Comparison of ENCODE assay signal across 19 cellular contexts in the genomic region with DNA sequence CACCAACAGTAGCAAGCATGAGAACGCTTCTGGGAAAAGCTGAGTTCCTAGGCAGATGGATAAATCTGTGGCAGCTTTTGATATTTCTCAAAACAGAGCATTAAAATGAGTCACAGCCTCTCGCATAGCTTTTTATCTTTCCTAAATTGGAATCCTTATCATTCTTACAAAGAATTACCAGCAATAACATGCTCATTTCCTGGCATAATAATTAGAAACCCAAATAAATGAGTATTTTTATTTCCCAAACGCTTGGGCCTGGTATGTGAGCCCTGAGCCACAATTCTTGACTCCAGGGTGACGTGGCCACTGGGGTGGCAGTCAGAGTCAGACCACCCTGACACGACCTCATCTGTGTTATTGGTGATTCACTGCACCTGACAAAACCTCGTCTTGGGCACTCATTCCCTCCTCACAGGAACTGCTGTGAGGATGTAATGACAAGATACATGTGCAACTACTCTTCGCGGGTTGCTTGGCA.
DNase-seq lines count a peak whose midpoint lies in the region; ATAC-seq and TF ChIP-seq lines count a peak whose summit lies in the region.
"Had no signal": no experiment of that assay in that cellular context is flagged by ENCODE, and none has a peak within 500 bp of the region (broad histone marks: within the 10 kb centered on the region; RNA-seq: fewer than 3 reads in every experiment).

No MANE protein-coding gene starts in this region.

- CTCF ChIA-PET in AG04450 (lab: Charles Lee), result interaction anchor here (0.5 to 1.9 kb wide), 4 partner anchors 27 to 779 kb away, joined by 3 to 5 read pairs (median 4); no protein-coding TSS in a partner anchor

- H3K4me3 ChIP-seq in AG04450 (ENCODE audit: low read depth, low read length), result no peak overlapping the region
- H3K4me3 ChIP-seq in astrocyte of the spinal cord (ENCODE audit: low read depth, low read length), result no peak overlapping the region
- H3K4me3 ChIP-seq in left lung, result no peak overlapping the region
- H3K4me3 ChIP-seq in gastroesophageal sphincter, result no peak overlapping the region
- no peak overlapping the region for H3K4me3 ChIP-seq in psoas muscle
- H3K4me3 ChIP-seq: mucosa of descending colon had no signal

- peak; percentile 15 for ATAC-seq in left lung
- no peak for ATAC-seq in gastroesophageal sphincter
- ATAC-seq in psoas muscle, result no peak
- ATAC-seq: HCT116, mucosa of descending colon had no signal

- H3K27me3 ChIP-seq in AG04450 (ENCODE audit: control insufficient read depth, insufficient read depth, low read length) (no peaks in the 10 kb centered on the region), left lung (no peaks in the 10 kb centered on the region), gastroesophageal sphincter (no peaks in the 10 kb centered on the region), psoas muscle (ENCODE audit: insufficient read depth in 3 of 3, low read length in 2 of 3) (no peaks in the 10 kb centered on the region)

- H3K27ac ChIP-seq in AG04450 (ENCODE audit: low read depth, low read length) (peak overlapping the region; percentile 61), left lung (peak overlapping the region in 1 of 2 donors; percentile 3), gastroesophageal sphincter (no peak overlapping the region), psoas muscle (no peak overlapping the region)

- TF ChIP-seq POLR2A in gastroesophageal sphincter (IDR thresholded peaks at IDR 0.05), result no peak

- 64 to 82% methylated on average over 4 to 8 of the region's 8 CpGs for WGBS in gastroesophageal sphincter (ENCODE audit: low coverage in 1 of 2), 2 donors
- 77 to 83% (median 78%) methylated on average over 8 of the region's 8 CpGs for WGBS in psoas muscle, 3 donors

- intact Hi-C loops in left lung (cut with DNase I) (no loop called here), psoas muscle (cut with DNase I) (loop anchor here (5.0 to 10.0 kb wide), 2 partner anchors 211 to 219 kb away; a partner anchor contains a TSS)

- TF ChIP-seq CTCF in AG04450 (IDR thresholded peaks at IDR 0.05; ENCODE audit: low read depth, low read length) (no peak), astrocyte of the spinal cord (IDR thresholded peaks at IDR 0.05; ENCODE audit: low read depth, low read length) (no peak), left lung (IDR thresholded peaks at IDR 0.05) (no peak), gastroesophageal sphincter (IDR thresholded peaks at IDR 0.05) (no peak), psoas muscle (IDR thresholded peaks at IDR 0.05) (no peak)

- DNase-seq in AG04450 (ENCODE audit: low read depth, low spot score) (no peak), M059J (ENCODE audit: low read depth) (peak; percentile 87), astrocyte of the spinal cord (ENCODE audit: low read depth, low spot score) (peak; percentile 79), left lung (no peak), psoas muscle (no peak), NCI-H2029 treated with DMSO at 0.1 percent for 48 hours (lab: John Stamatoyannopoulos, UW) (no peak), HUDEP-2 (lab: John Stamatoyannopoulos, UW; ENCODE audit: unreplicated experiment in 76 of 76) (no peak)
- DNase-seq: activated CD4-positive, CD25-positive, alpha-beta regulatory T cell; activated CD8-positive, alpha-beta memory T cell treated with anti-CD3 and anti-CD28 coated beads, Interleukin-2, amount 50 U/mL, for 4 hours; activated naive CD8-positive, alpha-beta T cell treated with anti-CD3 and anti-CD28 coated beads, Interleukin-2, amount 10 ng/mL, durations not matched to agents 7 days and 5 days; AML-193; head of caudate nucleus; islet precursor cell; mucosa of descending colon; NCI-H1048; NCI-H2171 treated with DMSO at 0.1 percent for 48 hours; small intestine had no signal

- H3K4me1 ChIP-seq in left lung (peaks cover 0 to 16% of the 10 kb centered on the region in 2 donors), gastroesophageal sphincter (no peaks in the 10 kb centered on the region), psoas muscle (no peaks in the 10 kb centered on the region)

- in situ Hi-C loops in astrocyte of the spinal cord (cut with HindIII; ENCODE audit: low sequenced_read_pairs), result no loop called here

- no peaks in the 10 kb centered on the region for H3K36me3 ChIP-seq in left lung
- no peaks in the 10 kb centered on the region for H3K36me3 ChIP-seq in gastroesophageal sphincter
- no peaks in the 10 kb centered on the region for H3K36me3 ChIP-seq in psoas muscle (ENCODE audit: insufficient read depth in 1 of 2, low read depth in 1 of 2)

- POLR2A ChIA-PET in AG04450 (lab: Yijun Ruan, JAX), result interaction anchor here (0.8 kb wide), 1 partner anchor 211 kb away, joined by 4 read pairs; a partner anchor contains a TSS

- no peak for TF ChIP-seq EP300 in gastroesophageal sphincter (IDR thresholded peaks at IDR 0.05)

- H3K9me3 ChIP-seq in AG04450 (ENCODE audit: control insufficient read depth, insufficient read depth, low read length) (no peaks in the 10 kb centered on the region), left lung (no peaks in the 10 kb centered on the region), gastroesophageal sphincter (no peaks in the 10 kb centered on the region), psoas muscle (no peaks in the 10 kb centered on the region)
- H3K9me3 ChIP-seq: mucosa of descending colon had no signal

Comparison
In these comparisons a context has a peak if more than half of its experiments do, and no peak if none do; other contexts are left out.
1. DNase-seq: peak in M059J (single experiment) and astrocyte of the spinal cord (single experiment); none in AG04450 (single experiment), left lung (0 of 2), psoas muscle (0 of 2), NCI-H2029 treated with DMSO at 0.1 percent for 48 hours (single experiment) and HUDEP-2 (0 of 76).
2. intact Hi-C loops: an anchor here in psoas muscle (5.0 to 10.0 kb wide); none called in left lung.